1 cellular context compared by ENCODE assay signal in genomic region chrX:119194631-119195030, GRCh38.
TF ChIP-seq lines count a peak whose summit lies in the region.

No MANE protein-coding gene starts in this region.

TF ChIP-seq in HCT116, 20 proteins besides CTCF, POLR2A, EP300 and RAD21 (continued from another document):
- TF ChIP-seq ATF3 (IDR thresholded peaks at IDR 0.05) = no peak
- no peak for TF ChIP-seq ELF1 (IDR thresholded peaks at IDR 0.05; ENCODE audit: borderline replicate concordance, low read depth)
- TF ChIP-seq YY1 (IDR thresholded peaks at IDR 0.05; ENCODE audit: extremely low read depth, insufficient replicate concordance, low read depth, low read length) = no peak
